16 cellular contexts compared by ENCODE assay signal in genomic region chr17:49727353-49727752, GRCh38.
"Had no signal": no experiment of that assay in that cellular context is flagged by ENCODE, and none has a peak within 500 bp of the region (broad histone marks: within the 10 kb centered on the region; RNA-seq: fewer than 3 reads in every experiment).

No MANE protein-coding gene starts in this region.

- H3K9me3 Mint-ChIP-seq: activated CD4-positive, alpha-beta memory T cell treated with anti-CD3 and anti-CD28 coated beads for 36 hours; activated naive CD8-positive, alpha-beta T cell treated with anti-CD3 and anti-CD28 coated beads, Interleukin-2, amount 50 U/mL, for 24 hours; activated T-helper 1 cell treated with anti-CD3 and anti-CD28 coated beads, Interleukin-12 subunit alpha, Interleukin-12 subunit beta, Interleukin-2, Interleukin-4 antibody, amounts not matched to agents 30 ng/mL and 10 ng/mL and 1 ng/mL, durations not matched to agents 14 hours and 24 hours and 36 hours had no signal

- H3K9me3 ChIP-seq: ascending aorta, left lung, transverse colon had no signal

- H3K27me3 Mint-ChIP-seq: activated CD4-positive, alpha-beta memory T cell treated with anti-CD3 and anti-CD28 coated beads for 36 hours; activated naive CD8-positive, alpha-beta T cell treated with anti-CD3 and anti-CD28 coated beads, Interleukin-2, amount 50 U/mL, for 24 hours had no signal

- H3K27ac ChIP-seq: dorsolateral prefrontal cortex, foreskin keratinocyte, parathyroid adenoma had no signal

- ATAC-seq: activated naive CD8-positive, alpha-beta T cell treated with anti-CD3 and anti-CD28 coated beads, Interleukin-2, amount 50 U/mL, for 24 hours; foreskin keratinocyte; heart right ventricle; left lung had no signal

- H3K4me3 Mint-ChIP-seq: activated CD4-positive, alpha-beta memory T cell treated with anti-CD3 and anti-CD28 coated beads for 36 hours; activated naive CD8-positive, alpha-beta T cell treated with anti-CD3 and anti-CD28 coated beads, Interleukin-2, amount 50 U/mL, for 24 hours; activated T-helper 1 cell treated with anti-CD3 and anti-CD28 coated beads, Interleukin-12 subunit alpha, Interleukin-12 subunit beta, Interleukin-2, Interleukin-4 antibody, amounts not matched to agents 30 ng/mL and 10 ng/mL and 1 ng/mL, durations not matched to agents 14 hours and 24 hours and 36 hours had no signal

- DNase-seq: activated CD4-positive, alpha-beta memory T cell treated with anti-CD3 and anti-CD28 coated beads for 36 hours; activated CD8-positive, alpha-beta memory T cell treated with anti-CD3 and anti-CD28 coated beads, Interleukin-2, amount 50 U/mL, for 4 hours; activated naive CD4-positive, alpha-beta T cell; activated naive CD8-positive, alpha-beta T cell treated with anti-CD3 and anti-CD28 coated beads, Interleukin-2, amount 50 U/mL, for 24 hours; dorsolateral prefrontal cortex; foreskin keratinocyte; heart right ventricle; left lung; mesenchymal stem cell; retina; substantia nigra; transverse colon had no signal

- H3K4me1 ChIP-seq: foreskin keratinocyte had no signal

- H3K27ac Mint-ChIP-seq: activated T-helper 1 cell treated with anti-CD3 and anti-CD28 coated beads, Interleukin-12 subunit alpha, Interleukin-12 subunit beta, Interleukin-2, Interleukin-4 antibody, amounts not matched to agents 30 ng/mL and 10 ng/mL and 1 ng/mL, durations not matched to agents 14 hours and 24 hours and 36 hours had no signal

- H3K4me3 ChIP-seq: ascending aorta, dorsolateral prefrontal cortex, heart right ventricle, left lung, smooth muscle cell, transverse colon had no signal

- H3K27me3 ChIP-seq: ascending aorta, dorsolateral prefrontal cortex, foreskin keratinocyte, heart right ventricle, left lung, transverse colon had no signal
